In the genomic region with DNA sequence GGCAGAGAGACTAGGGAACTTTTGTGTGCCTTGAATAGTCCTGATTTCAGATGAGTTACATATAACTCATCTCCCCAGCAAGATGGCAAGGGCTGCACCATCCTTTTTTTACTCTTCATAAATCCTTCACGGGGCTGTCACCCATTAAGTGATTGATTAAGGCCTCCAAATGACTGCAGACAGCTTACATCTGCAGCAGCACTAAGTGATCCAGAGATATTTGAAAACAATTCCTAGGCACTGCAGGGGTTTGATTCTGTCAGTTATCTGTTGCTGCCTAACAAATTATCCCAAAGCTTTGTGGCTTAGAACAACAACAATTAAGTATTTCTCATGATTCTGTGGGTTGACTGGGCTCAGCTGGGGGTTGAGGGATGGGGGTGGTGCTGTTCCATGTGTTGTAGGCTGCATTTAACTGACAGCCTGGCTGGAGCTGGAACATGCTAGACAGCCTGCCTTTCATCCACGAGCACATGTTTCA, we compare ENCODE assay signal across 32 cellular contexts. TPM values are rescaled to one million over a fixed set of nuclear protein-coding genes. Genes with fewer than 3 reads are reported as not detected.
DNase-seq lines count a peak whose midpoint lies in the region; ATAC-seq and TF ChIP-seq lines count a peak whose summit lies in the region.
"Had no signal": no experiment of that assay in that cellular context is flagged by ENCODE, and none has a peak within 500 bp of the region (broad histone marks: within the 10 kb centered on the region; RNA-seq: fewer than 3 reads in every experiment).

No MANE protein-coding gene starts in this region.

- no peaks in the 10 kb centered on the region for H3K79me2 ChIP-seq in GM23338 (replicated peaks; ENCODE audit: insufficient read depth)

- H3K4me1 ChIP-seq in right atrium auricular region (peaks cover 0 to 42% of the 10 kb centered on the region in 2 donors), GM23338 (ENCODE audit: insufficient read depth) (no peaks in the 10 kb centered on the region)
- H3K4me1 ChIP-seq: breast epithelium had no signal

- no peaks in the 10 kb centered on the region for H3K9me2 ChIP-seq in GM23338 (ENCODE audit: insufficient read depth)

- H3K4me2 ChIP-seq in GM23338: no peak overlapping the region

- H3K27me3 Mint-ChIP-seq in memory B cell (no peaks in the 10 kb centered on the region), GM23338 (ENCODE audit: insufficient read depth, low read depth, poor library complexity) (peaks cover 2% of the 10 kb centered on the region)
- H3K27me3 Mint-ChIP-seq: CD4-positive, alpha-beta memory T cell; effector memory CD8-positive, alpha-beta T cell; naive thymus-derived CD8-positive, alpha-beta T cell had no signal

- H2AFZ ChIP-seq in GM23338: no peak overlapping the region

- DNase-seq in Daoy (ENCODE audit: low read depth): peak; percentile 30
- peak; percentile 64 for DNase-seq in Jurkat, Clone E6-1 (ENCODE audit: low read depth, low spot score)
- no peak for DNase-seq in memory B cell (ENCODE audit: low spot score in 2 of 2)
- DNase-seq in NCI-H2081 treated with DMSO at 0.1 percent for 48 hours (lab: John Stamatoyannopoulos, UW): no peak
- no peak for DNase-seq in right atrium auricular region (ENCODE audit: low spot score)
- no peak for DNase-seq in GM23338 (ENCODE audit: low spot score)
- DNase-seq: activated CD4-positive, alpha-beta T cell treated with anti-CD3 and anti-CD28 coated beads for 48 hours; activated T-cell treated with anti-CD3 and anti-CD28 coated beads, Interleukin-2, amount 50 U/mL, for 48 hours; CD4-positive, alpha-beta memory T cell; colonic mucosa; effector memory CD8-positive, alpha-beta T cell; H7; KG1; kidney; naive thymus-derived CD8-positive, alpha-beta T cell; NCI-H2029 treated with DMSO at 0.1 percent for 48 hours; NCI-H345; occipital lobe; OCI-M1; stimulated activated naive CD8-positive, alpha-beta T cell treated with anti-CD3 and anti-CD28 coated beads, Interleukin-15, Interleukin-2, amounts not matched to agents 100 U/mL and 50 U/mL, for 24 hours; T-helper 2 cell; testis; WERI-Rb-1 had no signal

- H3F3A ChIP-seq in GM23338 (replicated peaks; ENCODE audit: low read depth): no peaks in the 10 kb centered on the region

- H3K36me3 Mint-ChIP-seq in memory B cell (peaks cover 53% of the 10 kb centered on the region), GM23338 (ENCODE audit: low read depth) (peaks cover 64% of the 10 kb centered on the region)

- H3K27ac Mint-ChIP-seq in memory B cell (peak overlapping the region; percentile 35), GM23338 (no peak overlapping the region)

- H3K9me3 Mint-ChIP-seq in memory B cell (peaks cover 2% of the 10 kb centered on the region), GM23338 (no peaks in the 10 kb centered on the region)
- H3K9me3 Mint-ChIP-seq: effector memory CD8-positive, alpha-beta T cell had no signal

- H3K4me3 Mint-ChIP-seq in memory B cell: no peak overlapping the region
- no peak overlapping the region for H3K4me3 Mint-ChIP-seq in GM23338
- H3K4me3 Mint-ChIP-seq: CD4-positive, alpha-beta memory T cell; effector memory CD8-positive, alpha-beta T cell; naive thymus-derived CD8-positive, alpha-beta T cell had no signal

- TF ChIP-seq CTCF in VCaP (conservative IDR thresholded peaks at IDR 0.05) (no peak), right atrium auricular region (IDR thresholded peaks at IDR 0.05) (no peak), GM23338 (conservative IDR thresholded peaks at IDR 0.05; ENCODE audit: low read depth in 2 of 2) (no peak)

- no peak overlapping the region for H3K4me3 ChIP-seq in Jurkat, Clone E6-1 (ENCODE audit: low read length)
- H3K4me3 ChIP-seq in right atrium auricular region (no peak overlapping the region), GM23338 (no peak overlapping the region)
- H3K4me3 ChIP-seq: breast epithelium, colonic mucosa, SK-N-MC, testis had no signal

- peaks cover 2% of the 10 kb centered on the region for H3K4me1 Mint-ChIP-seq in memory B cell
- H3K4me1 Mint-ChIP-seq in GM23338: no peaks in the 10 kb centered on the region; the same call in 1 of the 3 replicates

- ATAC-seq in memory B cell (ENCODE audit: low read depth): no peak
- ATAC-seq in GM23338: no peak
- ATAC-seq: effector memory CD8-positive, alpha-beta T cell; naive thymus-derived CD8-positive, alpha-beta T cell; stimulated activated naive CD8-positive, alpha-beta T cell treated with anti-CD3 and anti-CD28 coated beads, Interleukin-15, Interleukin-2, amounts not matched to agents 100 U/mL and 50 U/mL, for 24 hours had no signal

- peaks cover 42% of the 10 kb centered on the region for H3K36me3 ChIP-seq in right atrium auricular region
- peaks cover 38% of the 10 kb centered on the region for H3K36me3 ChIP-seq in GM23338 (ENCODE audit: insufficient read depth)

- peaks cover 3% of the 10 kb centered on the region for H4K20me1 ChIP-seq in GM23338 (replicated peaks; ENCODE audit: insufficient read depth)

- H3K9me3 ChIP-seq in right atrium auricular region: no peaks in the 10 kb centered on the region
- H3K9me3 ChIP-seq: breast epithelium, colonic mucosa, testis had no signal

- peak overlapping the region; percentile 86 for H3K27ac ChIP-seq in VCaP
- no peak overlapping the region for H3K27ac ChIP-seq in right atrium auricular region
- H3K27ac ChIP-seq in GM23338 (ENCODE audit: low read depth): no peak overlapping the region
- H3K27ac ChIP-seq: breast epithelium, colonic mucosa, SK-N-MC, testis, WERI-Rb-1 had no signal

- no peaks in the 10 kb centered on the region for H3K27me3 ChIP-seq in right atrium auricular region
- H3K27me3 ChIP-seq in GM23338 (ENCODE audit: insufficient read depth): no peaks in the 10 kb centered on the region
- H3K27me3 ChIP-seq: breast epithelium, colonic mucosa, testis had no signal

TF ChIP-seq in GM23338, 12 proteins besides CTCF, POLR2A, EP300 and RAD21 (continues in another document):
- TF ChIP-seq, protein P1, sequence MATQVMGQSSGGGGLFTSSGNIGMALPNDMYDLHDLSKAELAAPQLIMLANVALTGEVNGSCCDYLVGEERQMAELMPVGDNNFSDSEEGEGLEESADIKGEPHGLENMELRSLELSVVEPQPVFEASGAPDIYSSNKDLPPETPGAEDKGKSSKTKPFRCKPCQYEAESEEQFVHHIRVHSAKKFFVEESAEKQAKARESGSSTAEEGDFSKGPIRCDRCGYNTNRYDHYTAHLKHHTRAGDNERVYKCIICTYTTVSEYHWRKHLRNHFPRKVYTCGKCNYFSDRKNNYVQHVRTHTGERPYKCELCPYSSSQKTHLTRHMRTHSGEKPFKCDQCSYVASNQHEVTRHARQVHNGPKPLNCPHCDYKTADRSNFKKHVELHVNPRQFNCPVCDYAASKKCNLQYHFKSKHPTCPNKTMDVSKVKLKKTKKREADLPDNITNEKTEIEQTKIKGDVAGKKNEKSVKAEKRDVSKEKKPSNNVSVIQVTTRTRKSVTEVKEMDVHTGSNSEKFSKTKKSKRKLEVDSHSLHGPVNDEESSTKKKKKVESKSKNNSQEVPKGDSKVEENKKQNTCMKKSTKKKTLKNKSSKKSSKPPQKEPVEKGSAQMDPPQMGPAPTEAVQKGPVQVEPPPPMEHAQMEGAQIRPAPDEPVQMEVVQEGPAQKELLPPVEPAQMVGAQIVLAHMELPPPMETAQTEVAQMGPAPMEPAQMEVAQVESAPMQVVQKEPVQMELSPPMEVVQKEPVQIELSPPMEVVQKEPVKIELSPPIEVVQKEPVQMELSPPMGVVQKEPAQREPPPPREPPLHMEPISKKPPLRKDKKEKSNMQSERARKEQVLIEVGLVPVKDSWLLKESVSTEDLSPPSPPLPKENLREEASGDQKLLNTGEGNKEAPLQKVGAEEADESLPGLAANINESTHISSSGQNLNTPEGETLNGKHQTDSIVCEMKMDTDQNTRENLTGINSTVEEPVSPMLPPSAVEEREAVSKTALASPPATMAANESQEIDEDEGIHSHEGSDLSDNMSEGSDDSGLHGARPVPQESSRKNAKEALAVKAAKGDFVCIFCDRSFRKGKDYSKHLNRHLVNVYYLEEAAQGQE (IDR thresholded peaks at IDR 0.05; ENCODE audit: unreplicated experiment): no peak
- no peak for TF ChIP-seq NANOG (IDR thresholded peaks at IDR 0.05; ENCODE audit: borderline replicate concordance)
- no peak for TF ChIP-seq STAT1 (IDR thresholded peaks at IDR 0.05; ENCODE audit: unreplicated experiment)
- TF ChIP-seq ZNF331 (CRISPR knock-in tag; IDR thresholded peaks at IDR 0.05; ENCODE audit: low read depth): no peak
- no peak for TF ChIP-seq EZH2phosphoT487 (IDR thresholded peaks at IDR 0.05; ENCODE audit: unreplicated experiment)
- TF ChIP-seq ZNF114 (CRISPR knock-in tag; IDR thresholded peaks at IDR 0.05): no peak
- no peak for TF ChIP-seq POLR2AphosphoS5 (IDR thresholded peaks at IDR 0.05; ENCODE audit: low read depth)
- TF ChIP-seq, protein P2, sequence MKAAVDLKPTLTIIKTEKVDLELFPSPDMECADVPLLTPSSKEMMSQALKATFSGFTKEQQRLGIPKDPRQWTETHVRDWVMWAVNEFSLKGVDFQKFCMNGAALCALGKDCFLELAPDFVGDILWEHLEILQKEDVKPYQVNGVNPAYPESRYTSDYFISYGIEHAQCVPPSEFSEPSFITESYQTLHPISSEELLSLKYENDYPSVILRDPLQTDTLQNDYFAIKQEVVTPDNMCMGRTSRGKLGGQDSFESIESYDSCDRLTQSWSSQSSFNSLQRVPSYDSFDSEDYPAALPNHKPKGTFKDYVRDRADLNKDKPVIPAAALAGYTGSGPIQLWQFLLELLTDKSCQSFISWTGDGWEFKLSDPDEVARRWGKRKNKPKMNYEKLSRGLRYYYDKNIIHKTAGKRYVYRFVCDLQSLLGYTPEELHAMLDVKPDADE (IDR thresholded peaks at IDR 0.05): no peak
- TF ChIP-seq CREB1 (CRISPR knock-in tag; IDR thresholded peaks at IDR 0.05; ENCODE audit: low read depth): no peak

RNA-seq across cellular contexts. Expression of a gene that starts 19.3 kb away (rescaled TPM):
- total RNA-seq in Daoy (2014; rRNA removed; shearing (Covaris generic)): not detected in 2 replicates
- not detected for polyA plus RNA-seq in Jurkat, Clone E6-1 (2012; ENCODE audit: insufficient read depth, insufficient read length)
- total RNA-seq in right atrium auricular region: not detected
- total RNA-seq in GM23338 (2014; rRNA removed; shearing (Covaris generic)): not detected in 2 replicates
- polyA plus RNA-seq in GM23338 (2016; fragmentation: Nextera tagmentation; extraction: Ambion mirVana): 0.37 TPM in 1 of 2 replicates, not detected in the other
- total RNA-seq: breast epithelium; CD4-positive, alpha-beta memory T cell; colonic mucosa; H7; lower leg skin; naive thymus-derived CD8-positive, alpha-beta T cell; occipital lobe; pulmonary artery endothelial cell; skeletal muscle tissue; urinary bladder had no signal
- polyA plus RNA-seq: adipose tissue; esophagus; naive thymus-derived CD8-positive, alpha-beta T cell; urinary bladder had no signal

RNA-seq across cellular contexts. Expression of a gene that starts 22.8 kb away (rescaled TPM):
- total RNA-seq in Daoy (2014; rRNA removed; shearing (Covaris generic)): 39.1 and 52.7 TPM in 2 replicates
- polyA plus RNA-seq in Jurkat, Clone E6-1 (2012; ENCODE audit: insufficient read depth, insufficient read length): 65.4 TPM
- 100 to 1,000 TPM; 113 to 201 TPM for total RNA-seq in right atrium auricular region
- total RNA-seq in GM23338 (2014; rRNA removed; shearing (Covaris generic)): 45.9 and 67.6 TPM in 2 replicates
- polyA plus RNA-seq in GM23338 (2016; fragmentation: Nextera tagmentation; extraction: Ambion mirVana): 35.9 and 41.2 TPM in 2 replicates

RNA-seq across cellular contexts. Expression of a gene that starts 27.9 kb away (rescaled TPM):
- total RNA-seq in Daoy (2014; rRNA removed; shearing (Covaris generic)): 34.3 and 45.9 TPM in 2 replicates
- polyA plus RNA-seq in Jurkat, Clone E6-1 (2012; ENCODE audit: insufficient read depth, insufficient read length): 36.3 TPM
- total RNA-seq in right atrium auricular region: 10 to 100 TPM; 72.9 to 73.5 TPM
- total RNA-seq in GM23338 (2014; rRNA removed; shearing (Covaris generic)): 48.7 and 49.0 TPM in 2 replicates
- polyA plus RNA-seq in GM23338 (2016; fragmentation: Nextera tagmentation; extraction: Ambion mirVana): 20.8 and 23.3 TPM in 2 replicates

Comparison
In these comparisons a context has a peak if more than half of its experiments do, and no peak if none do; other contexts are left out.
1. DNase-seq: peak in Daoy (single experiment) and Jurkat, Clone E6-1 (single experiment); none in memory B cell (0 of 2), NCI-H2081 treated with DMSO at 0.1 percent for 48 hours (single experiment), right atrium auricular region (single experiment) and GM23338 (single experiment).